14 cellular contexts compared by ENCODE assay signal in the genomic region with DNA sequence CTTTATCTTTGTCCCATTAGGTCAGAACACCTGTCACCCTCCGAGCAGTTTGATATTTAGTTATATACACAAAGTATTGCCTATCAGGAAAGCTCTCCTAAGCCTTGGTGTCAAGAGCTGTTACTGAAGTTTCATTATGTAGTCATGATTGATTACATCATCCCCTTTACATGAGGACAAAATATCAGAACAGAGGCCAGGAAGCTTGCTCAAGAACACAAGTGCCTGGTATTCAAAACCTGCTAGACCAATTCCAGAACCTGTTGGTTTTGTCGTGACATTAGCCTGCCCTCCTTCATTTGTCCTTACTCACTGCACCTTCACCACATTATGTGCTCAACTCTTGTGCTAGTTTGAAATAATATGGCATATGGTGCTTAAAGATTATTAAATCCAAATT.
"Had no signal": no experiment of that assay in that cellular context is flagged by ENCODE, and none has a peak within 500 bp of the region (broad histone marks: within the 10 kb centered on the region; RNA-seq: fewer than 3 reads in every experiment).

No MANE protein-coding gene starts in this region.

- H3K36me3 ChIP-seq: ascending aorta, cardiac muscle cell, heart right ventricle, left ventricle myocardium inferior, ovary had no signal

- H3K27ac ChIP-seq: ascending aorta, cardiac muscle cell, heart right ventricle, left ventricle myocardium inferior, ovary, testis had no signal

- H3K27me3 ChIP-seq: ascending aorta, cardiac muscle cell, heart right ventricle, ovary, testis had no signal

- ATAC-seq: activated naive CD8-positive, alpha-beta T cell treated with anti-CD3 and anti-CD28 coated beads, Interleukin-2, amount 50 U/mL, for 24 hours; heart right ventricle; stimulated activated naive CD8-positive, alpha-beta T cell treated with anti-CD3 and anti-CD28 coated beads, Interleukin-15, Interleukin-2, amounts not matched to agents 100 U/mL and 50 U/mL, for 24 hours; WTC11 had no signal

- H3K9me3 ChIP-seq: ascending aorta, left ventricle myocardium inferior, ovary, testis had no signal

- H3K4me1 ChIP-seq: ascending aorta, heart right ventricle, left ventricle myocardium inferior, testis had no signal

- DNase-seq: activated CD4-positive, alpha-beta T cell treated with anti-CD3 and anti-CD28 coated beads for 48 hours; activated naive CD4-positive, alpha-beta T cell treated with Interleukin-2 at 50 U/mL for 16 hours; activated naive CD8-positive, alpha-beta T cell treated with anti-CD3 and anti-CD28 coated beads, Interleukin-2, amount 50 U/mL, for 24 hours; foreskin melanocyte; heart right ventricle; left ventricle myocardium inferior; ovary; stimulated activated CD4-positive, alpha-beta T cell treated with anti-CD3 and anti-CD28 coated beads, Interleukin-12 subunit alpha, Interleukin-12 subunit beta, amount 100 ng/mL, for 4 hours; stimulated activated CD4-positive, alpha-beta T cell treated with anti-CD3 and anti-CD28 coated beads, Interleukin-2, amount 100 ng/mL, for 48 hours; stimulated activated naive CD8-positive, alpha-beta T cell treated with anti-CD3 and anti-CD28 coated beads, Interleukin-15, Interleukin-2, amounts not matched to agents 100 U/mL and 50 U/mL, for 24 hours; testis had no signal

- H3K4me3 ChIP-seq: ascending aorta, cardiac muscle cell, heart right ventricle, left ventricle myocardium inferior, ovary, testis had no signal
